12 cellular contexts compared by ENCODE assay signal in the genomic region with DNA sequence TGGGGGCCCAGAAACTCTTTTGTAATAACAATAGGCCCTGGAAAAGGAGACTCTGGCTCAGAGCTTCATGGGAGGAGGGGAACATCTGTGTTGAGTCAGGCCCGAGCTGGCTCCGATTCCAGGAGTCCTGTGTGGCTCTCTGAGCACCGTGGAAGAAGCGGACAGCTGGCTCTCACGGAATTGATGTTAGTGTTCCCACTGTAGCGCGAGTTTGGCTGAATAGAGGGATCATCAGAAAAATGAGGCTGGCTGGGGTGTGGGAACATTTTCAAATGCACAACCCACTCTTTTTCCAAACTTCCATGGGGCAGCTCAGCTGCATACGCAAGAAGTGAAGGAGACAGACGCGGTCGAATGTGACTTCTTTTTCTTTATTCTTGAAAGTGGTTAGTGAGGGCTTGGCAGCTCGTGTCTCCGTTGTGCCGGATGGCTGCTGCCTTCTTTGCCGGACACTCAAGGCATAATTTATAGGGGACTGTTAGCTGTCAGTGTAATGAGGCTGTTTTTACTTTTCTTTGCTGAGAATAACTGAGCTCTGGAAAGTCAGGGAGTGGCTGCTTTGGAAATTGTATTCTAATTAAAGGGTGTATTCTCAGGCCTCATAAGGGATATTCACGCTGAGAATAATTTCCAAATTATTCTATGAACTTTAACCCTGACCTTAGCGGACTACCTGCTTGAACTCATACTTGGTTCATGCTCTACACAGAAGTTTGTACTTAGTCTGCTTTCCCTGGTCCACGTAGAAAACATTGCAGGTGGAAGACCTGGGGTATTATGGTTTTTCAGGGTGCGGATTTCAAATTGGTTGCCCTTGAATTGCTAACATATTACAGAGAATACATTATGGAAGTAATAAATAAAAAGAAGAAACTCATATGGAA. TPM values are rescaled to one million over a fixed set of nuclear protein-coding genes. Genes with fewer than 3 reads are reported as not detected.
DNase-seq lines count a peak whose midpoint lies in the region; ATAC-seq and TF ChIP-seq lines count a peak whose summit lies in the region.
"Had no signal": no experiment of that assay in that cellular context is flagged by ENCODE, and none has a peak within 500 bp of the region (broad histone marks: within the 10 kb centered on the region; RNA-seq: fewer than 3 reads in every experiment).

No MANE protein-coding gene starts in this region.

- no peaks in the 10 kb centered on the region for H3K9me3 Mint-ChIP-seq in activated naive CD8-positive, alpha-beta T cell (ENCODE audit: low read depth)
- no peaks in the 10 kb centered on the region for H3K9me3 Mint-ChIP-seq in activated naive CD8-positive, alpha-beta T cell treated with anti-CD3 and anti-CD28 coated beads for 36 hours

- peak overlapping the region; percentile 54 for H3K27ac Mint-ChIP-seq in activated naive CD8-positive, alpha-beta T cell
- no peak overlapping the region for H3K27ac Mint-ChIP-seq in activated naive CD8-positive, alpha-beta T cell treated with anti-CD3 and anti-CD28 coated beads for 36 hours

- no peaks in the 10 kb centered on the region for H3K9me3 ChIP-seq in esophagus squamous epithelium
- H3K9me3 ChIP-seq: BLaER1 treated with 17β-estradiol and CSF1 and Interleukin-3, amounts not matched to agents 10 nM and 100 nM had no signal

- ATAC-seq in HG02678 (IDR thresholded peaks at IDR 0.05; ENCODE audit: unreplicated experiment) (no peak), GM21367 (IDR thresholded peaks at IDR 0.05; ENCODE audit: unreplicated experiment) (no peak)
- ATAC-seq: esophagus mucosa had no signal

- peaks cover 84% of the 10 kb centered on the region for H3K4me1 Mint-ChIP-seq in activated naive CD8-positive, alpha-beta T cell (ENCODE audit: low read depth)
- peaks cover 55% of the 10 kb centered on the region for H3K4me1 Mint-ChIP-seq in activated naive CD8-positive, alpha-beta T cell treated with anti-CD3 and anti-CD28 coated beads for 36 hours

- H3K27ac ChIP-seq in esophagus squamous epithelium = peak overlapping the region; percentile 28 to 75 (median 58)
- H3K27ac ChIP-seq in urinary bladder (ENCODE audit: low read depth) = peak overlapping the region; percentile 54
- H3K27ac ChIP-seq: BLaER1 treated with 17β-estradiol and CSF1 and Interleukin-3, amounts not matched to agents 10 nM and 100 nM had no signal

- WGBS in esophagus squamous epithelium, 2 donors = 80 to 83% methylated on average over 17 to 19 of the region's 19 CpGs
- WGBS in urinary bladder = 26% methylated on average over 19 of the region's 19 CpGs

- intact Hi-C loops in esophagus squamous epithelium (cut with DNase I) = no loop called here

- peak overlapping the region in 2 of 4 donors; percentile 18 to 53 for H3K4me3 ChIP-seq in esophagus squamous epithelium
- H3K4me3 ChIP-seq in urinary bladder (ENCODE audit: low read depth, low read length) = peak overlapping the region; percentile 4
- H3K4me3 ChIP-seq: BLaER1 treated with 17β-estradiol and CSF1 and Interleukin-3, amounts not matched to agents 10 nM and 100 nM had no signal

- no peak for DNase-seq in activated naive CD8-positive, alpha-beta T cell treated with anti-CD3 and anti-CD28 coated beads for 36 hours
- DNase-seq in esophagus squamous epithelium (lab: John Stamatoyannopoulos, UW) (no peak), mucosa of gallbladder (ENCODE audit: low spot score) (peak; percentile 34), NCI-H146 treated with DMSO at 0.1 percent for 48 hours (lab: John Stamatoyannopoulos, UW; ENCODE audit: unreplicated experiment) (no peak)
- DNase-seq: activated CD4-positive, CD25-positive, alpha-beta regulatory T cell treated with anti-CD3 and anti-CD28 coated beads, Interleukin-2, amount 50 U/mL, for 72 hours; NCI-H1048 had no signal

- no peaks in the 10 kb centered on the region for H3K27me3 Mint-ChIP-seq in activated naive CD8-positive, alpha-beta T cell
- H3K27me3 Mint-ChIP-seq in activated naive CD8-positive, alpha-beta T cell treated with anti-CD3 and anti-CD28 coated beads for 36 hours = no peaks in the 10 kb centered on the region

- H3K36me3 ChIP-seq in esophagus squamous epithelium = no peaks in the 10 kb centered on the region
- H3K36me3 ChIP-seq in urinary bladder (ENCODE audit: insufficient read depth) = peaks cover 2% of the 10 kb centered on the region
- H3K36me3 ChIP-seq: BLaER1 treated with 17β-estradiol and CSF1 and Interleukin-3, amounts not matched to agents 10 nM and 100 nM had no signal

- H3K27me3 ChIP-seq in esophagus squamous epithelium = no peaks in the 10 kb centered on the region

- peaks cover 0 to 5% (median 0%) of the 10 kb centered on the region in 3 donors for H3K4me1 ChIP-seq in esophagus squamous epithelium
- H3K4me1 ChIP-seq in urinary bladder (ENCODE audit: insufficient read depth) = peaks cover 2% of the 10 kb centered on the region

- H3K4me3 Mint-ChIP-seq in activated naive CD8-positive, alpha-beta T cell = no peak overlapping the region
- no peak overlapping the region for H3K4me3 Mint-ChIP-seq in activated naive CD8-positive, alpha-beta T cell treated with anti-CD3 and anti-CD28 coated beads for 36 hours

- no peak for TF ChIP-seq CTCF in esophagus squamous epithelium (IDR thresholded peaks at IDR 0.05)

- peaks cover 54% of the 10 kb centered on the region for H3K36me3 Mint-ChIP-seq in activated naive CD8-positive, alpha-beta T cell
- H3K36me3 Mint-ChIP-seq in activated naive CD8-positive, alpha-beta T cell treated with anti-CD3 and anti-CD28 coated beads for 36 hours = peaks cover 69% of the 10 kb centered on the region

- TF ChIP-seq POLR2A in esophagus squamous epithelium (IDR thresholded peaks at IDR 0.05) = no peak

RNA-seq across cellular contexts. Expression of a gene that starts 23.1 kb away (rescaled TPM):
- 10 to 100 TPM; 55.9 to 57.1 TPM for total RNA-seq in activated naive CD8-positive, alpha-beta T cell treated with anti-CD3 and anti-CD28 coated beads for 36 hours
- total RNA-seq in esophagus squamous epithelium (10 to 100 TPM; 16.0 to 29.2 (median 21.3) TPM), mucosa of gallbladder (13.7 TPM), urinary bladder (69.4 TPM)
- 13.4 TPM for polyA plus RNA-seq in urinary bladder
